8 cellular contexts compared by ENCODE assay signal in genomic region chr19:43555185-43555770, GRCh38. TPM values are rescaled to one million over a fixed set of nuclear protein-coding genes. Genes with fewer than 3 reads are reported as not detected.
DNase-seq lines count a peak whose midpoint lies in the region; ATAC-seq and TF ChIP-seq lines count a peak whose summit lies in the region.

No MANE protein-coding gene starts in this region.

- no peak overlapping the region for H2BK15ac ChIP-seq in mesendoderm (replicated peaks; ENCODE audit: low read depth)

- no peak overlapping the region for H3K56ac ChIP-seq in mesendoderm (ENCODE audit: low read length)

- DNase-seq in AML-193 (lab: John Stamatoyannopoulos, UW) (peak; percentile 61 to 75), GM23338 (ENCODE audit: low spot score) (peak; percentile 93), NCI-H82 treated with DMSO at 0.1 percent for 48 hours (lab: John Stamatoyannopoulos, UW; ENCODE audit: unreplicated experiment) (peak; percentile 51), ecto neural progenitor cell (ENCODE audit: low spot score) (peak; percentile 83), mesendoderm (peak; percentile 85)
- peak; percentile 86 for DNase-seq in activated CD4-positive, alpha-beta memory T cell treated with anti-CD3 and anti-CD28 coated beads, Interleukin-2, amount 10 ng/mL, durations not matched to agents 7 days and 5 days
- DNase-seq in stimulated activated CD8-positive, alpha-beta memory T cell treated with anti-CD3 and anti-CD28 coated beads, Interleukin-4, amount 100 ng/mL, for 24 hours (ENCODE audit: low read depth) = peak; percentile 73

- no peaks in the 10 kb centered on the region for H4K20me1 ChIP-seq in GM23338 (replicated peaks; ENCODE audit: insufficient read depth)

- H3K27ac Mint-ChIP-seq in GM23338 = peak overlapping the region; percentile 89
- H3K27ac Mint-ChIP-seq in activated CD4-positive, alpha-beta memory T cell treated with anti-CD3 and anti-CD28 coated beads, Interleukin-2, amount 10 ng/mL, durations not matched to agents 7 days and 5 days = peak overlapping the region; percentile 1

- H3K9me2 ChIP-seq in GM23338 (ENCODE audit: insufficient read depth) = no peaks in the 10 kb centered on the region

- H2AK5ac ChIP-seq in mesendoderm (ENCODE audit: low read length) = no peak overlapping the region

- H3K9ac ChIP-seq in mesendoderm (ENCODE audit: low read length) = no peak overlapping the region

- H3K4me1 ChIP-seq in GM23338 (ENCODE audit: insufficient read depth) (peaks cover 4% of the 10 kb centered on the region; the same call in 1 of the 2 replicates), mesendoderm (ENCODE audit: control insufficient read depth, low read depth, low read length) (no peaks in the 10 kb centered on the region)

- H2AFZ ChIP-seq in GM23338 = no peak overlapping the region

- no peak overlapping the region for H4K5ac ChIP-seq in mesendoderm (ENCODE audit: low read length)

- H3K79me1 ChIP-seq in mesendoderm (ENCODE audit: low read length) = no peaks in the 10 kb centered on the region

- POLR2A ChIA-PET in activated CD4-positive, alpha-beta memory T cell treated with anti-CD3 and anti-CD28 coated beads, Interleukin-2, amount 10 ng/mL, durations not matched to agents 7 days and 5 days (lab: Charles Lee) = interaction anchor here (0.8 to 2.4 kb wide), 11 partner anchors 12 to 200 kb away, joined by 3 to 20 read pairs (median 5); partner anchors contain the start of genes IRGQ, PINLYP, SMG9 and XRCC1

- no peak overlapping the region for H3K18ac ChIP-seq in mesendoderm (ENCODE audit: low read length)

- H3K4me3 ChIP-seq in GM23338 (no peak overlapping the region), mesendoderm (ENCODE audit: low read length) (no peak overlapping the region)

- H4K8ac ChIP-seq in mesendoderm (ENCODE audit: low read depth, low read length) = no peak overlapping the region

- no peak overlapping the region for H2BK120ac ChIP-seq in mesendoderm (ENCODE audit: low read depth, low read length)

- no peak overlapping the region for H3K23ac ChIP-seq in mesendoderm (ENCODE audit: low read length)

- CTCF ChIA-PET in activated CD4-positive, alpha-beta memory T cell treated with anti-CD3 and anti-CD28 coated beads, Interleukin-2, amount 10 ng/mL, durations not matched to agents 7 days and 5 days (lab: Charles Lee) = interaction anchor here (0.5 to 14.8 kb wide), 34 partner anchors 8 to 191 kb away, joined by 3 to 208 read pairs (median 5); partner anchors contain the start of genes IRGQ, PHLDB3, PINLYP and XRCC1

- H3K27me3 ChIP-seq in GM23338 (ENCODE audit: insufficient read depth) (no peaks in the 10 kb centered on the region), mesendoderm (ENCODE audit: insufficient read depth, low read length, poor library complexity) (no peaks in the 10 kb centered on the region)

- peaks cover 5% of the 10 kb centered on the region for H3K27me3 Mint-ChIP-seq in GM23338 (ENCODE audit: insufficient read depth, low read depth, poor library complexity)
- H3K27me3 Mint-ChIP-seq in activated CD4-positive, alpha-beta memory T cell treated with anti-CD3 and anti-CD28 coated beads, Interleukin-2, amount 10 ng/mL, durations not matched to agents 7 days and 5 days = no peaks in the 10 kb centered on the region

- H2BK5ac ChIP-seq in mesendoderm (ENCODE audit: low read length) = no peak overlapping the region

- no peak overlapping the region for H3K27ac ChIP-seq in GM23338 (ENCODE audit: low read depth)
- H3K27ac ChIP-seq in mesendoderm (ENCODE audit: low read depth, low read length) = no peak overlapping the region

- H3F3A ChIP-seq in GM23338 (replicated peaks; ENCODE audit: low read depth) = no peaks in the 10 kb centered on the region

- TF ChIP-seq CTCF in GM23338 (conservative IDR thresholded peaks at IDR 0.05; ENCODE audit: low read depth in 2 of 2) = peak; percentile 85 to 89

- WGBS in mesendoderm (ENCODE audit: extremely low coverage, insufficient coverage, low lambda C conversion rate) = no CpG with 5 or more reads among the region's 8 CpGs

- H3K4ac ChIP-seq in mesendoderm (ENCODE audit: low read depth, low read length) = no peak overlapping the region

- no peaks in the 10 kb centered on the region for H3K9me3 Mint-ChIP-seq in GM23338
- no peaks in the 10 kb centered on the region for H3K9me3 Mint-ChIP-seq in activated CD4-positive, alpha-beta memory T cell treated with anti-CD3 and anti-CD28 coated beads, Interleukin-2, amount 10 ng/mL, durations not matched to agents 7 days and 5 days

- H3K4me2 ChIP-seq in GM23338 (no peak overlapping the region), mesendoderm (ENCODE audit: low read length) (no peak overlapping the region)

- H3K79me2 ChIP-seq in GM23338 (replicated peaks; ENCODE audit: insufficient read depth) (no peaks in the 10 kb centered on the region), mesendoderm (ENCODE audit: control insufficient read depth, insufficient read depth, low read length) (no peaks in the 10 kb centered on the region)

- peak; percentile 99 for ATAC-seq in GM23338
- ATAC-seq in GM19452 (IDR thresholded peaks at IDR 0.05; ENCODE audit: unreplicated experiment) = no peak

- peaks cover 33% of the 10 kb centered on the region for H3K36me3 Mint-ChIP-seq in GM23338 (ENCODE audit: low read depth)
- H3K36me3 Mint-ChIP-seq in activated CD4-positive, alpha-beta memory T cell treated with anti-CD3 and anti-CD28 coated beads, Interleukin-2, amount 10 ng/mL, durations not matched to agents 7 days and 5 days (ENCODE audit: low read depth) = peaks cover 27% of the 10 kb centered on the region

- peaks cover 9% of the 10 kb centered on the region for H3K4me1 Mint-ChIP-seq in GM23338
- H3K4me1 Mint-ChIP-seq in activated CD4-positive, alpha-beta memory T cell treated with anti-CD3 and anti-CD28 coated beads, Interleukin-2, amount 10 ng/mL, durations not matched to agents 7 days and 5 days = peaks cover 10% of the 10 kb centered on the region

- H3K4me3 Mint-ChIP-seq in GM23338 = no peak overlapping the region
- no peak overlapping the region for H3K4me3 Mint-ChIP-seq in activated CD4-positive, alpha-beta memory T cell treated with anti-CD3 and anti-CD28 coated beads, Interleukin-2, amount 10 ng/mL, durations not matched to agents 7 days and 5 days

- H3K36me3 ChIP-seq in GM23338 (ENCODE audit: insufficient read depth) (no peaks in the 10 kb centered on the region; the same call in 1 of the 2 replicates), mesendoderm (ENCODE audit: control insufficient read depth, insufficient read depth, low read length) (peaks cover 6% of the 10 kb centered on the region)

TF ChIP-seq in GM23338, 12 proteins besides CTCF, POLR2A, EP300 and RAD21:
- TF ChIP-seq, protein P1, sequence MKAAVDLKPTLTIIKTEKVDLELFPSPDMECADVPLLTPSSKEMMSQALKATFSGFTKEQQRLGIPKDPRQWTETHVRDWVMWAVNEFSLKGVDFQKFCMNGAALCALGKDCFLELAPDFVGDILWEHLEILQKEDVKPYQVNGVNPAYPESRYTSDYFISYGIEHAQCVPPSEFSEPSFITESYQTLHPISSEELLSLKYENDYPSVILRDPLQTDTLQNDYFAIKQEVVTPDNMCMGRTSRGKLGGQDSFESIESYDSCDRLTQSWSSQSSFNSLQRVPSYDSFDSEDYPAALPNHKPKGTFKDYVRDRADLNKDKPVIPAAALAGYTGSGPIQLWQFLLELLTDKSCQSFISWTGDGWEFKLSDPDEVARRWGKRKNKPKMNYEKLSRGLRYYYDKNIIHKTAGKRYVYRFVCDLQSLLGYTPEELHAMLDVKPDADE (IDR thresholded peaks at IDR 0.05) = no peak
- TF ChIP-seq CREB1 (CRISPR knock-in tag; IDR thresholded peaks at IDR 0.05; ENCODE audit: low read depth) = no peak
- no peak for TF ChIP-seq STAT1 (IDR thresholded peaks at IDR 0.05; ENCODE audit: unreplicated experiment)

RNA-seq across cellular contexts. Expression of gene XRCC1, which starts 20.0 kb away (rescaled TPM):
- 45.8 and 49.5 TPM in 2 replicates for total RNA-seq in GM23338 (2014; rRNA removed; shearing (Covaris generic))
- 32.0 and 35.3 TPM in 2 replicates for polyA plus RNA-seq in GM23338 (2016; fragmentation: Nextera tagmentation; extraction: Ambion mirVana)
- 10 to 100 TPM; 42.5 to 46.1 TPM for total RNA-seq in activated CD4-positive, alpha-beta memory T cell treated with anti-CD3 and anti-CD28 coated beads, Interleukin-2, amount 10 ng/mL, durations not matched to agents 7 days and 5 days
- 25.6 TPM for polyA plus RNA-seq in mesendoderm (2013, experiment 1 of 2)
- polyA plus RNA-seq in mesendoderm (2013, experiment 2 of 2) = 24.3 TPM

RNA-seq across cellular contexts. Expression of gene PINLYP, which starts 20.3 kb away (rescaled TPM):
- total RNA-seq in GM23338 (2014; rRNA removed; shearing (Covaris generic)) = 4.3 and 7.8 TPM in 2 replicates
- 11.1 and 12.1 TPM in 2 replicates for polyA plus RNA-seq in GM23338 (2016; fragmentation: Nextera tagmentation; extraction: Ambion mirVana)
- 1 to 10 TPM; 3.7 to 4.4 TPM for total RNA-seq in activated CD4-positive, alpha-beta memory T cell treated with anti-CD3 and anti-CD28 coated beads, Interleukin-2, amount 10 ng/mL, durations not matched to agents 7 days and 5 days
- 8.6 TPM for polyA plus RNA-seq in mesendoderm (2013, experiment 1 of 2)
- polyA plus RNA-seq in mesendoderm (2013, experiment 2 of 2) = 8.5 TPM

RNA-seq across cellular contexts. Expression of gene ZNF575, which starts 22.3 kb away (rescaled TPM):
- 0.10 TPM in 1 of 2 replicates, not detected in the other for total RNA-seq in GM23338 (2014; rRNA removed; shearing (Covaris generic))
- polyA plus RNA-seq in GM23338 (2016; fragmentation: Nextera tagmentation; extraction: Ambion mirVana) = 0.42 and 0.65 TPM in 2 replicates
- 1 to 10 TPM; 4.1 to 4.8 TPM for total RNA-seq in activated CD4-positive, alpha-beta memory T cell treated with anti-CD3 and anti-CD28 coated beads, Interleukin-2, amount 10 ng/mL, durations not matched to agents 7 days and 5 days
- 0.13 TPM for polyA plus RNA-seq in mesendoderm (2013, experiment 1 of 2)
- 0.27 TPM for polyA plus RNA-seq in mesendoderm (2013, experiment 2 of 2)

RNA-seq across cellular contexts. Expression of gene ETHE1, which starts 28.3 kb away (rescaled TPM):
- total RNA-seq in GM23338 (2014; rRNA removed; shearing (Covaris generic)) = 23.2 and 25.5 TPM in 2 replicates
- 8.9 and 11.1 TPM in 2 replicates for polyA plus RNA-seq in GM23338 (2016; fragmentation: Nextera tagmentation; extraction: Ambion mirVana)
- total RNA-seq in activated CD4-positive, alpha-beta memory T cell treated with anti-CD3 and anti-CD28 coated beads, Interleukin-2, amount 10 ng/mL, durations not matched to agents 7 days and 5 days = 10 to 100 TPM; 90.7 to 91.1 TPM
- 6.7 TPM for polyA plus RNA-seq in mesendoderm (2013, experiment 1 of 2)
- polyA plus RNA-seq in mesendoderm (2013, experiment 2 of 2) = 6.7 TPM

RNA-seq across cellular contexts. Expression of gene IRGQ, which starts 40.7 kb away (rescaled TPM):
- total RNA-seq in GM23338 (2014; rRNA removed; shearing (Covaris generic)) = 49.6 and 72.7 TPM in 2 replicates
- 8.4 and 8.7 TPM in 2 replicates for polyA plus RNA-seq in GM23338 (2016; fragmentation: Nextera tagmentation; extraction: Ambion mirVana)
- total RNA-seq in activated CD4-positive, alpha-beta memory T cell treated with anti-CD3 and anti-CD28 coated beads, Interleukin-2, amount 10 ng/mL, durations not matched to agents 7 days and 5 days = 10 to 100 TPM; 15.3 to 16.5 TPM
- 10.8 TPM for polyA plus RNA-seq in mesendoderm (2013, experiment 1 of 2)
- 9.5 TPM for polyA plus RNA-seq in mesendoderm (2013, experiment 2 of 2)
